8 cellular contexts compared by ENCODE assay signal in genomic region chr6:63573899-63574553, GRCh38. TPM values are rescaled to one million over a fixed set of nuclear protein-coding genes. Genes with fewer than 3 reads are reported as not detected.
DNase-seq lines count a peak whose midpoint lies in the region; ATAC-seq and TF ChIP-seq lines count a peak whose summit lies in the region.

No MANE protein-coding gene starts in this region.

- no peaks in the 10 kb centered on the region for H3K27me3 Mint-ChIP-seq in activated CD4-positive, alpha-beta T cell treated with anti-CD3 and anti-CD28 coated beads, Interleukin-2, amount 10 ng/mL, durations not matched to agents 24 days and 14 days
- peaks cover 4% of the 10 kb centered on the region for H3K27me3 Mint-ChIP-seq in nephron (ENCODE audit: low read depth)

- H3K36me3 Mint-ChIP-seq in activated CD4-positive, alpha-beta T cell treated with anti-CD3 and anti-CD28 coated beads, Interleukin-2, amount 10 ng/mL, durations not matched to agents 24 days and 14 days (ENCODE audit: low read depth) = peaks cover 29% of the 10 kb centered on the region
- H3K36me3 Mint-ChIP-seq in nephron (ENCODE audit: low read depth) = peaks cover 18% of the 10 kb centered on the region

- peak; percentile 47 for TF ChIP-seq POLR2A in erythroblast (IDR thresholded peaks at IDR 0.05; ENCODE audit: low read length)

- H3K27ac Mint-ChIP-seq in activated CD4-positive, alpha-beta T cell treated with anti-CD3 and anti-CD28 coated beads, Interleukin-2, amount 10 ng/mL, durations not matched to agents 24 days and 14 days = peak overlapping the region; percentile 90
- H3K27ac Mint-ChIP-seq in nephron = peak overlapping the region; percentile 92 to 98 (median 96)

- H3K4me3 Mint-ChIP-seq in activated CD4-positive, alpha-beta T cell treated with anti-CD3 and anti-CD28 coated beads, Interleukin-2, amount 10 ng/mL, durations not matched to agents 24 days and 14 days = peak overlapping the region; percentile 98
- peak overlapping the region; percentile 91 to 96 (median 92) for H3K4me3 Mint-ChIP-seq in nephron

- H3K36me3 ChIP-seq in H7 (replicated peaks; ENCODE audit: control insufficient read depth, insufficient read depth, low read length) (peaks cover 16% of the 10 kb centered on the region), aorta (ENCODE audit: control insufficient read depth in 1 of 2, insufficient read depth in 2 of 2, low read length in 1 of 2) (no peaks in the 10 kb centered on the region)

- ATAC-seq in aorta (ENCODE audit: low FRiP score) (no peak), HG02610 (IDR thresholded peaks at IDR 0.05; ENCODE audit: unreplicated experiment) (no peak)

- H3K27ac ChIP-seq in aorta (ENCODE audit: low read depth in 1 of 2, low read length in 2 of 2) = peak overlapping the region; percentile 77 to 93

- H3K9me3 ChIP-seq in aorta (ENCODE audit: control insufficient read depth, low read length) = no peaks in the 10 kb centered on the region

- intact Hi-C loops in activated CD4-positive, alpha-beta T cell treated with anti-CD3 and anti-CD28 coated beads, Interleukin-2, amount 10 ng/mL, durations not matched to agents 24 days and 14 days (cut with micrococcal nuclease) = loop anchor here (1.0 kb wide), 2 partner anchors 190 to 222 kb away; no protein-coding TSS in a partner anchor
- intact Hi-C loops in aorta (cut with DNase I) = loop anchor here (2.0 to 10.0 kb wide), 3 partner anchors 61 to 128 kb away; partner anchors contain the start of gene PHF3 (in 2 of the 2)

- peak; percentile 42 to 74 (median 51) for TF ChIP-seq CTCF in nephron (IDR thresholded peaks at IDR 0.05; ENCODE audit: unreplicated experiment in 3 of 3)

- DNase-seq in COR-L47 (lab: John Stamatoyannopoulos, UW) (peak; percentile 66), H7 (peak; percentile 44), NCI-H345 (lab: John Stamatoyannopoulos, UW) (peak; percentile 61), erythroblast (lab: John Stamatoyannopoulos, UW) (peak; percentile 75 to 83), aorta (no peak)
- peak; percentile 84 for DNase-seq in activated CD4-positive, alpha-beta T cell treated with anti-CD3 and anti-CD28 coated beads, Interleukin-2, amount 10 ng/mL, durations not matched to agents 24 days and 14 days

- H3K27me3 ChIP-seq in H7 (ENCODE audit: control insufficient read depth, insufficient read depth, low read length) = peaks cover 16% of the 10 kb centered on the region; the same call in 1 of the 2 replicates
- H3K27me3 ChIP-seq in aorta (ENCODE audit: control insufficient read depth in 1 of 2, insufficient read depth in 2 of 2, low read length in 1 of 2) = no peaks in the 10 kb centered on the region

- H3K4me3 ChIP-seq in H7 (ENCODE audit: insufficient read depth, low read depth, low read length) (peak overlapping the region; percentile 91), aorta (ENCODE audit: low read length in 2 of 2) (peak overlapping the region; percentile 76 to 90)

- H3K4me1 ChIP-seq in aorta (ENCODE audit: control insufficient read depth in 1 of 2, insufficient read depth in 2 of 2, low read length in 2 of 2) = no peaks in the 10 kb centered on the region

- WGBS in aorta, 2 donors = 10% methylated on average over 10 of the region's 10 CpGs

- H3K4me1 Mint-ChIP-seq in activated CD4-positive, alpha-beta T cell treated with anti-CD3 and anti-CD28 coated beads, Interleukin-2, amount 10 ng/mL, durations not matched to agents 24 days and 14 days = peaks cover 27% of the 10 kb centered on the region
- H3K4me1 Mint-ChIP-seq in nephron = peaks cover 32% of the 10 kb centered on the region

- H3K9me3 Mint-ChIP-seq in activated CD4-positive, alpha-beta T cell treated with anti-CD3 and anti-CD28 coated beads, Interleukin-2, amount 10 ng/mL, durations not matched to agents 24 days and 14 days = peaks cover 5% of the 10 kb centered on the region
- H3K9me3 Mint-ChIP-seq in nephron = no peaks in the 10 kb centered on the region

RNA-seq across cellular contexts. Expression of gene PTP4A1, which starts 1.7 kb away (rescaled TPM):
- 7.5 and 8.7 TPM in 2 replicates for total RNA-seq in H7 (2014; rRNA removed; shearing (Covaris generic))
- total RNA-seq in activated CD4-positive, alpha-beta T cell treated with anti-CD3 and anti-CD28 coated beads, Interleukin-2, amount 10 ng/mL, durations not matched to agents 24 days and 14 days = 71.3 and 71.9 TPM in 2 replicates
- total RNA-seq in aorta = 10 to 100 TPM; 27.0 to 34.3 TPM
- 10 to 100 TPM in 1 of 2 donors, 1 to 10 TPM in 1; 9.5 to 22.0 TPM for polyA plus RNA-seq in aorta

Comparison
In these comparisons a context has a peak if more than half of its experiments do, and no peak if none do; other contexts are left out.
1. DNase-seq: peak in COR-L47 (single experiment), H7 (single experiment), NCI-H345 (single experiment), activated CD4-positive, alpha-beta T cell treated with anti-CD3 and anti-CD28 coated beads, Interleukin-2, amount 10 ng/mL, durations not matched to agents 24 days and 14 days (single experiment) and erythroblast (2 of 2); none in aorta (0 of 2).